Comparison of ENCODE assay signal across 8 cellular contexts in genomic region chr12:30754383-30754749, GRCh38. TPM values are rescaled to one million over a fixed set of nuclear protein-coding genes. Genes with fewer than 3 reads are reported as not detected.
DNase-seq lines count a peak whose midpoint lies in the region; ATAC-seq, FAIRE-seq and TF ChIP-seq lines count a peak whose summit lies in the region.

No MANE protein-coding gene starts in this region.

- H3K9ac ChIP-seq in BLaER1: peak overlapping the region; percentile 83

- H3K4me2 ChIP-seq in BLaER1 (peak overlapping the region; percentile 95), PC-9 (peak overlapping the region; percentile 98)

- DNase-seq in PC-9 (no peak), epithelial cell of esophagus (ENCODE audit: low read depth) (no peak), ovary (no peak), NCI-H1105 treated with DMSO at 0.1 percent for 48 hours (lab: John Stamatoyannopoulos, UW) (no peak), RCC 7860 (ENCODE audit: low spot score) (no peak)

- peak overlapping the region; percentile 87 for H2AFZ ChIP-seq in PC-9

- BruUV-seq in PC-9 (replicated peaks; lab: Mats Ljungman, UMichigan): no TSS peak

- H3K4me3 ChIP-seq in BLaER1 (peak overlapping the region; percentile 85), PC-9 (peak overlapping the region; percentile 74), epithelial cell of esophagus (ENCODE audit: low read length) (peak overlapping the region; percentile 77), ovary (peak overlapping the region; percentile 52)

- WGBS in ovary, 3 donors: 0 to 2% (median 0%) methylated on average over 16 to 40 of the region's 40 CpGs

- CTCF ChIA-PET in PC-9 (lab: Charles Lee): interaction anchor here (1.0 to 1.5 kb wide), 4 partner anchors 23 to 60 kb away, joined by 3 to 7 read pairs (median 4); no protein-coding TSS in a partner anchor

- TF ChIP-seq EP300 in ovary (IDR thresholded peaks at IDR 0.05): no peak

- H3K4me1 ChIP-seq in BLaER1 (peaks cover 20% of the 10 kb centered on the region), PC-9 (replicated peaks; ENCODE audit: insufficient read depth) (peaks cover 49% of the 10 kb centered on the region), ovary (ENCODE audit: insufficient read depth) (peaks cover 5% of the 10 kb centered on the region)

- no peaks in the 10 kb centered on the region for H4K20me1 ChIP-seq in BLaER1
- H4K20me1 ChIP-seq in PC-9 (ENCODE audit: insufficient read depth): no peaks in the 10 kb centered on the region; the same call in none of the 2 replicates

- TF ChIP-seq POLR2A in ovary (IDR thresholded peaks at IDR 0.05): no peak

- peak; percentile 1 for ATAC-seq in GM19468 (IDR thresholded peaks at IDR 0.05; ENCODE audit: extremely low read depth, unreplicated experiment)
- no peak for ATAC-seq in GM21515 (IDR thresholded peaks at IDR 0.05; ENCODE audit: unreplicated experiment)

- H3K9me3 ChIP-seq in BLaER1 (no peaks in the 10 kb centered on the region), PC-9 (ENCODE audit: insufficient read depth, low read depth) (no peaks in the 10 kb centered on the region), ovary (no peaks in the 10 kb centered on the region)

- H3K36me3 ChIP-seq in BLaER1 (no peaks in the 10 kb centered on the region), PC-9 (ENCODE audit: low read depth) (peaks cover 13% of the 10 kb centered on the region), ovary (no peaks in the 10 kb centered on the region)

- FAIRE-seq in RCC 7860 (lab: Jason Lieb, UNC): no peak

- POLR2A ChIA-PET in PC-9 (lab: Charles Lee; ENCODE audit: unreplicated experiment): interaction anchor here (0.6 to 1.4 kb wide), 4 partner anchors 41 to 853 kb away, joined by 4 to 17 read pairs (median 4); no protein-coding TSS in a partner anchor

- peaks cover 9% of the 10 kb centered on the region; the same call in 1 of the 2 replicates for H3F3A ChIP-seq in PC-9 (ENCODE audit: insufficient read depth, low read depth)

- H3K79me2 ChIP-seq in PC-9 (ENCODE audit: low read depth): peaks cover 55% of the 10 kb centered on the region

- H3K27me3 ChIP-seq in BLaER1 (no peaks in the 10 kb centered on the region), PC-9 (ENCODE audit: insufficient read depth, low read depth) (no peaks in the 10 kb centered on the region), ovary (no peaks in the 10 kb centered on the region)

- H3K27ac ChIP-seq in BLaER1: peak overlapping the region; percentile 79
- H3K27ac ChIP-seq in PC-9: peak overlapping the region; percentile 59
- H3K27ac ChIP-seq in ovary: peak overlapping the region; percentile 80 to 83

- intact Hi-C loops in PC-9 (cut with micrococcal nuclease; ENCODE audit: unreplicated experiment): loop anchor here (1.0 to 2.0 kb wide), 3 partner anchors 41 to 1374 kb away; partner anchors contain the start of genes ERGIC2 and IPO8
- intact Hi-C loops in ovary (cut with DNase I): no loop called here

- no peak for TF ChIP-seq CTCF in PC-9 (conservative IDR thresholded peaks at IDR 0.05)
- no peak for TF ChIP-seq CTCF in epithelial cell of esophagus (IDR thresholded peaks at IDR 0.05; ENCODE audit: insufficient read depth, low read depth, low read length, missing control alignments)
- no peak for TF ChIP-seq CTCF in ovary (IDR thresholded peaks at IDR 0.05)

- H3K9me2 ChIP-seq in PC-9 (ENCODE audit: insufficient read depth): no peaks in the 10 kb centered on the region

RNA-seq across cellular contexts. Expression of gene CAPRIN2, which starts 0.4 kb away (rescaled TPM):
- total RNA-seq in PC-9 (2021) (27.4 and 29.5 TPM in 2 replicates), ovary (10 to 100 TPM; 17.2 to 31.7 (median 25.9) TPM)
- polyA plus RNA-seq in ovary: 10 to 100 TPM; 16.8 to 20.1 TPM

RNA-seq across cellular contexts. Expression of gene IPO8, which starts 58.7 kb away (rescaled TPM):
- total RNA-seq in PC-9 (2021) (64.5 and 75.0 TPM in 2 replicates), ovary (10 to 100 TPM; 23.4 to 49.6 (median 47.1) TPM)
- 10 to 100 TPM; 15.7 to 34.5 TPM for polyA plus RNA-seq in ovary
